9 cellular contexts compared by ENCODE assay signal in genomic region chr1:107877092-107877491, GRCh38.
DNase-seq lines count a peak whose midpoint lies in the region; ATAC-seq, FAIRE-seq and TF ChIP-seq lines count a peak whose summit lies in the region.
"Had no signal": no experiment of that assay in that cellular context is flagged by ENCODE, and none has a peak within 500 bp of the region (broad histone marks: within the 10 kb centered on the region; RNA-seq: fewer than 3 reads in every experiment).

No MANE protein-coding gene starts in this region.

- no peaks in the 10 kb centered on the region for H3K9me3 ChIP-seq in neutrophil

- peak overlapping the region; percentile 10 to 29 for H3K4me3 ChIP-seq in neutrophil (ENCODE audit: low read depth in 1 of 2, low read length in 1 of 2)

- H3K36me3 ChIP-seq in neutrophil: no peaks in the 10 kb centered on the region

- H3K27me3 ChIP-seq in neutrophil: no peaks in the 10 kb centered on the region

- H3K4me1 ChIP-seq in neutrophil (ENCODE audit: control insufficient read depth in 1 of 2, insufficient read depth in 1 of 2, low read depth in 1 of 2, low read length in 1 of 2): peaks cover 43 to 57% of the 10 kb centered on the region in 2 experiments

- no peak for ATAC-seq in HG02970 (IDR thresholded peaks at IDR 0.05; ENCODE audit: low FRiP score, unreplicated experiment)

- peak overlapping the region; percentile 74 for H3K27ac ChIP-seq in neutrophil

- no peak for TF ChIP-seq CTCF in neutrophil (IDR thresholded peaks at IDR 0.05)
- no peak for TF ChIP-seq CTCF in D721Med (IDR thresholded peaks at IDR 0.05; ENCODE audit: insufficient read depth, missing control alignments)

- FAIRE-seq in D721Med (lab: Jason Lieb, UNC): no peak

- DNase-seq in EH (ENCODE audit: low read depth): peak; percentile 29
- DNase-seq in M059J (ENCODE audit: low read depth): peak; percentile 34
- DNase-seq in amniotic epithelial cell (ENCODE audit: low read depth): peak; percentile 71
- DNase-seq in D721Med (ENCODE audit: insufficient read length, low spot score): no peak
- DNase-seq in NK-92 treated with Interleukin-12 subunit alpha and Interleukin-12 subunit beta, amount 100 ng/mL, for 24 hours (lab: John Stamatoyannopoulos, UW): no peak
- DNase-seq: mesendoderm, NCI-H774 had no signal

Comparison
In these comparisons a context has a peak if more than half of its experiments do, and no peak if none do; other contexts are left out.
1. DNase-seq: peak in EH (single experiment), M059J (single experiment) and amniotic epithelial cell (single experiment); none in D721Med (single experiment) and NK-92 treated with Interleukin-12 subunit alpha and Interleukin-12 subunit beta, amount 100 ng/mL, for 24 hours (single experiment).